ENCODE assay signal across 23 cellular contexts in the genomic region with DNA sequence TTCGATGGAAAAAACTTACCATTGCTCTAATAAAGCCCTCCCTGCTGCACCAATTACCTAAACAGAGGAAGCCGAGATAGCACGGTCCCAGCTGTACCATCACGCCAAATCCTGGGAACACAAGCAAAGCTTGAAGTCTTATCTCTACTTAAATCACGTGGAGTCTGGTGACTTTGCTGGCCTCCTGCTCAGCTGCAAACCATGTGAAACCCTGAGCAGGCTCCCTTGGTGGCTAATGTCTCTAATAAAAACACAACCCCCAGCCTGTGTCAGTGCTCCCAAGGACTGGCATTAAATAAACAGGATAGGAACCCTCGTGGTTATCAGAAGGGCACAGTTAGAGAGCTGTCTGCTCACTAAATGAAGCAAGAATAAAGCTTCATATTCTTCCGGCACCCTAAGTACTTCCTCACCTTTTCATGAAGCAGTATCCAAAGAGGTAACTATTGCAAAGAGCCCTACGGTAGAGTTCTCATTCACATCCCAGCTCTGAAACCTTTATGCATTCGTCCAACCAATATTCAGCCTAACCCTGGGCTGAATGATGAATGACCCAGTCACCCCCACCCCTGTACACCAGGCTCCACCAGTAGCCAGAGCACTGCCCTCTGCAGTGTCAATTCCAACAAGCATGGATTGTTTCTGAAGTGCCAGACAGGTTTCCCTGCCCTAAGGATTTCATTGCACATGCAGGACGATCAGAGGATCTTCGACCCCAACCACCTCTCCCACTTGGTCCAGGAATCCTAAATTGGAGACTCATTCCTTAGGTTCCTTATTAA.
"Had no signal": no experiment of that assay in that cellular context is flagged by ENCODE, and none has a peak within 500 bp of the region (broad histone marks: within the 10 kb centered on the region; RNA-seq: fewer than 3 reads in every experiment).

No MANE protein-coding gene starts in this region.

- H3K27ac Mint-ChIP-seq: effector memory CD8-positive, alpha-beta T cell; memory B cell; mesothelial cell of epicardium; naive B cell; natural killer cell treated with Interleukin-12 subunit alpha and Interleukin-12 subunit beta and Interleukin-15 and Interleukin-18, amount 100 ng/mL, for 72 hours; stimulated activated effector memory CD8-positive, alpha-beta T cell treated with anti-CD3 and anti-CD28 coated beads, Interleukin-12 subunit alpha, Interleukin-12 subunit beta, amount 100 ng/mL, for 72 hours; type B pancreatic cell had no signal

- ATAC-seq: effector memory CD8-positive, alpha-beta T cell; left ventricle myocardium superior; mucosa of descending colon; right cardiac atrium; stimulated activated effector memory CD8-positive, alpha-beta T cell treated with anti-CD3 and anti-CD28 coated beads, Interleukin-12 subunit alpha, Interleukin-12 subunit beta, amount 100 ng/mL, for 72 hours had no signal

- H3K27me3 ChIP-seq: esophagus squamous epithelium, sigmoid colon, stomach, tibial artery had no signal

- H3K36me3 Mint-ChIP-seq: memory B cell; mesothelial cell of epicardium; naive B cell; natural killer cell treated with Interleukin-12 subunit alpha and Interleukin-12 subunit beta and Interleukin-15 and Interleukin-18, amount 100 ng/mL, for 72 hours; stimulated activated effector memory CD8-positive, alpha-beta T cell treated with anti-CD3 and anti-CD28 coated beads, Interleukin-12 subunit alpha, Interleukin-12 subunit beta, amount 100 ng/mL, for 72 hours; type B pancreatic cell had no signal

- H3K9me3 Mint-ChIP-seq: effector memory CD8-positive, alpha-beta T cell; memory B cell; mesothelial cell of epicardium; natural killer cell treated with Interleukin-12 subunit alpha and Interleukin-12 subunit beta and Interleukin-15 and Interleukin-18, amount 100 ng/mL, for 72 hours; neural crest cell; stimulated activated effector memory CD8-positive, alpha-beta T cell treated with anti-CD3 and anti-CD28 coated beads, Interleukin-12 subunit alpha, Interleukin-12 subunit beta, amount 100 ng/mL, for 72 hours; type B pancreatic cell had no signal

- H3K4me3 Mint-ChIP-seq: effector memory CD8-positive, alpha-beta T cell; memory B cell; mesothelial cell of epicardium; naive B cell; natural killer cell treated with Interleukin-12 subunit alpha and Interleukin-12 subunit beta and Interleukin-15 and Interleukin-18, amount 100 ng/mL, for 72 hours; neural crest cell; stimulated activated effector memory CD8-positive, alpha-beta T cell treated with anti-CD3 and anti-CD28 coated beads, Interleukin-12 subunit alpha, Interleukin-12 subunit beta, amount 100 ng/mL, for 72 hours; type B pancreatic cell had no signal

- H3K4me3 ChIP-seq: esophagus squamous epithelium, lung, mucosa of descending colon, prostate gland, sigmoid colon, stomach, tibial artery had no signal

- H3K4me1 ChIP-seq: prostate gland, stomach, tibial artery had no signal

- H3K4me1 Mint-ChIP-seq: memory B cell; naive B cell; stimulated activated effector memory CD8-positive, alpha-beta T cell treated with anti-CD3 and anti-CD28 coated beads, Interleukin-12 subunit alpha, Interleukin-12 subunit beta, amount 100 ng/mL, for 72 hours had no signal

- DNase-seq: cortex of kidney; effector memory CD8-positive, alpha-beta T cell; erythroblast; esophagus squamous epithelium; foreskin melanocyte; left ventricle myocardium superior; mucosa of descending colon; naive B cell; right cardiac atrium; sigmoid colon; stimulated activated CD4-positive, alpha-beta T cell treated with anti-CD3 and anti-CD28 coated beads, Interleukin-2, amount 100 ng/mL, for 24 hours; stimulated activated CD4-positive, alpha-beta T cell treated with anti-CD3 and anti-CD28 coated beads, Interleukin-4, amount 100 ng/mL, for 24 hours; stimulated activated naive CD4-positive, alpha-beta T cell treated with Interleukin-2 at 50 U/mL for 16 hours; stomach; tibial artery had no signal

- H3K27me3 Mint-ChIP-seq: memory B cell had no signal

- H3K9me3 ChIP-seq: esophagus squamous epithelium, mucosa of descending colon, prostate gland, sigmoid colon, stomach, tibial artery had no signal

- H3K27ac ChIP-seq: esophagus squamous epithelium, prostate gland, sigmoid colon, stomach, tibial artery had no signal

- H3K36me3 ChIP-seq: esophagus squamous epithelium, prostate gland, sigmoid colon, stomach, tibial artery had no signal
